In the genomic region with DNA sequence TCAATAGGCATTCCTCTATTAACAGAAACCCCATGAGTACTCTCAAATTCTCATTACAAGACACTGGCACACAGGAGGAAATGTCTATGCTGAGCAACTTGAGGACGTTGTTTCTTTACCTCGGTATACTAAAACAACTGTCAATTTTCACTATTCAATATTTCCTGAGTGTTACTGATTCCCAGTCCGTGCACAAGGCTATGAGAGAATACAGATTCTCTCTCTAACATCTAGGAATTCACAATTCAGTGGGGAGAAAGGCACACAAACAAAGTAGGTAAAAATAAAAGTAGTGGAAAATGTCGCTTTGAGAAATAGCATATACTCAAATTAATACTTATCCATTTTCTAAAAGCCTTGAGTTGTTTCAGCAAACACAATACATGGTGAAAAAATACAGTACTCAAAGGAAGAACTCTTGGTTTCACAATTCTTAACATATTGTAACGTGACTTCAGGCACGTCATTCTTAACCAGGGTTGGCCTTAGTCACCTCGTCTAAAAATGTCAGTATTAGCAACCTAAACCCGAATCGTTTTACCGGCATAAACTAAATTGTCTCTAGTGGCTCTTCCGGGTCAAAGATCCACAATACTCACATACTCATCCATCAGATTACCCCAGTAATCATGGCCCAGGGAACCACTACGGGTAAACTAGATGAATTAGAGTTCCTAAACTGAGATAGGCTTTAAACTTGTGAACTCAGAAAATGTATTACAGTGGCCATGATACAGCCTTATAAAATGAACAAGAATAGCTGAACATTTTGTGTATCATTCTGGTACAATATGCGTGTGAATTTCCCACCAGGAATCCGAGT, we compare ENCODE assay signal across 1 cellular context.
A peak's percentile ranks its signal among the peaks of the same experiment; 100 is the strongest.
TF ChIP-seq lines count a peak whose summit lies in the region.

No MANE protein-coding gene starts in this region.

TF ChIP-seq in K562, 482 proteins besides CTCF, POLR2A, EP300 and RAD21 (continued from another document):
- TF ChIP-seq PTBP1 (IDR thresholded peaks at IDR 0.05; ENCODE audit: low read depth, low read length) (no peak), TCFL5 (CRISPR knock-in tag; conservative IDR thresholded peaks at IDR 0.05) (no peak), BHLHE40 (IDR thresholded peaks at IDR 0.05; ENCODE audit: low read length) (peak; percentile 58; the same call in 1 of the 2 replicates), MAFF (IDR thresholded peaks at IDR 0.05; ENCODE audit: low read length) (no peak), TSC22D4 (tag; IDR thresholded peaks at IDR 0.05) (no peak), L3MBTL2 (IDR thresholded peaks at IDR 0.05) (no peak), JUNB (CRISPR knock-in tag; conservative IDR thresholded peaks at IDR 0.05) (no peak), DPF2 (IDR thresholded peaks at IDR 0.05) (peak; percentile 13; the same call in 1 of the 2 replicates), HDAC3 (IDR thresholded peaks at IDR 0.05; ENCODE audit: borderline replicate concordance, partially characterized antibody) (peak; percentile 25), ZNF707 (CRISPR knock-in tag; conservative IDR thresholded peaks at IDR 0.05) (no peak), TRIM28 (IDR thresholded peaks at IDR 0.05) (no peak), GTF2E2 (tag; IDR thresholded peaks at IDR 0.05) (no peak), ZNF583 (CRISPR knock-in tag; IDR thresholded peaks at IDR 0.05) (no peak), GATA2 (CRISPR knock-in tag; IDR thresholded peaks at IDR 0.05) (no peak), RAD51 (IDR thresholded peaks at IDR 0.05; ENCODE audit: borderline replicate concordance, low read depth) (peak; percentile 8; the same call in 1 of the 2 replicates), RBBP5 (IDR thresholded peaks at IDR 0.05; ENCODE audit: borderline replicate concordance, insufficient read depth, low read length, poor library complexity, severe bottlenecking) (no peak), ZNF197 (CRISPR knock-in tag; IDR thresholded peaks at IDR 0.05; ENCODE audit: low read depth) (no peak), GABPA (tag; conservative IDR thresholded peaks at IDR 0.05; ENCODE audit: low read depth) (peak; percentile 76), ZNF699 (CRISPR knock-in tag; IDR thresholded peaks at IDR 0.05; ENCODE audit: insufficient replicate concordance) (no peak), SMAD3 (CRISPR knock-in tag; conservative IDR thresholded peaks at IDR 0.05) (no peak), RUNX1 (IDR thresholded peaks at IDR 0.05; ENCODE audit: low read depth) (no peak), DEAF1 (CRISPR knock-in tag; IDR thresholded peaks at IDR 0.05) (peak; percentile 31; the same call in 1 of the 2 replicates), ZNF76 (CRISPR knock-in tag; IDR thresholded peaks at IDR 0.05; ENCODE audit: borderline replicate concordance) (no peak), RHOXF2B (CRISPR knock-in tag; conservative IDR thresholded peaks at IDR 0.05) (no peak), RBM39 (optimal IDR thresholded peaks at IDR 0.05; ENCODE audit: low read depth, low read length) (no peak), SMARCB1 (IDR thresholded peaks at IDR 0.05; ENCODE audit: insufficient read length, low read depth) (peak; percentile 34), ZNF263 (CRISPR knock-in tag; IDR thresholded peaks at IDR 0.05; ENCODE audit: borderline replicate concordance) (no peak)
- TF ChIP-seq, protein P1, sequence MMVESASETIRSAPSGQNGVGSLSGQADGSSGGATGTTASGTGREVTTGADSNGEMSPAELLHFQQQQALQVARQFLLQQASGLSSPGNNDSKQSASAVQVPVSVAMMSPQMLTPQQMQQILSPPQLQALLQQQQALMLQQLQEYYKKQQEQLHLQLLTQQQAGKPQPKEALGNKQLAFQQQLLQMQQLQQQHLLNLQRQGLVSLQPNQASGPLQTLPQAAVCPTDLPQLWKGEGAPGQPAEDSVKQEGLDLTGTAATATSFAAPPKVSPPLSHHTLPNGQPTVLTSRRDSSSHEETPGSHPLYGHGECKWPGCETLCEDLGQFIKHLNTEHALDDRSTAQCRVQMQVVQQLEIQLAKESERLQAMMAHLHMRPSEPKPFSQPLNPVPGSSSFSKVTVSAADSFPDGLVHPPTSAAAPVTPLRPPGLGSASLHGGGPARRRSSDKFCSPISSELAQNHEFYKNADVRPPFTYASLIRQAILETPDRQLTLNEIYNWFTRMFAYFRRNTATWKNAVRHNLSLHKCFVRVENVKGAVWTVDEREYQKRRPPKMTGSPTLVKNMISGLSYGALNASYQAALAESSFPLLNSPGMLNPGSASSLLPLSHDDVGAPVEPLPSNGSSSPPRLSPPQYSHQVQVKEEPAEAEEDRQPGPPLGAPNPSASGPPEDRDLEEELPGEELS (CRISPR knock-in tag; IDR thresholded peaks at IDR 0.05; ENCODE audit: borderline replicate concordance): no peak
- TF ChIP-seq, protein P2, sequence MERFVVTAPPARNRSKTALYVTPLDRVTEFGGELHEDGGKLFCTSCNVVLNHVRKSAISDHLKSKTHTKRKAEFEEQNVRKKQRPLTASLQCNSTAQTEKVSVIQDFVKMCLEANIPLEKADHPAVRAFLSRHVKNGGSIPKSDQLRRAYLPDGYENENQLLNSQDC (CRISPR knock-in tag; IDR thresholded peaks at IDR 0.05): 0 out of 2 replicates have a peak, but pooled peaks have one; percentile 15
- TF ChIP-seq, protein P3, sequence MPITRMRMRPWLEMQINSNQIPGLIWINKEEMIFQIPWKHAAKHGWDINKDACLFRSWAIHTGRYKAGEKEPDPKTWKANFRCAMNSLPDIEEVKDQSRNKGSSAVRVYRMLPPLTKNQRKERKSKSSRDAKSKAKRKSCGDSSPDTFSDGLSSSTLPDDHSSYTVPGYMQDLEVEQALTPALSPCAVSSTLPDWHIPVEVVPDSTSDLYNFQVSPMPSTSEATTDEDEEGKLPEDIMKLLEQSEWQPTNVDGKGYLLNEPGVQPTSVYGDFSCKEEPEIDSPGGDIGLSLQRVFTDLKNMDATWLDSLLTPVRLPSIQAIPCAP (CRISPR knock-in tag; IDR thresholded peaks at IDR 0.05; ENCODE audit: borderline replicate concordance): no peak
- TF ChIP-seq, protein P4, sequence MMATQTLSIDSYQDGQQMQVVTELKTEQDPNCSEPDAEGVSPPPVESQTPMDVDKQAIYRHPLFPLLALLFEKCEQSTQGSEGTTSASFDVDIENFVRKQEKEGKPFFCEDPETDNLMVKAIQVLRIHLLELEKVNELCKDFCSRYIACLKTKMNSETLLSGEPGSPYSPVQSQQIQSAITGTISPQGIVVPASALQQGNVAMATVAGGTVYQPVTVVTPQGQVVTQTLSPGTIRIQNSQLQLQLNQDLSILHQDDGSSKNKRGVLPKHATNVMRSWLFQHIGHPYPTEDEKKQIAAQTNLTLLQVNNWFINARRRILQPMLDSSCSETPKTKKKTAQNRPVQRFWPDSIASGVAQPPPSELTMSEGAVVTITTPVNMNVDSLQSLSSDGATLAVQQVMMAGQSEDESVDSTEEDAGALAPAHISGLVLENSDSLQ (IDR thresholded peaks at IDR 0.05): peak; percentile 41
- TF ChIP-seq, protein P5, sequence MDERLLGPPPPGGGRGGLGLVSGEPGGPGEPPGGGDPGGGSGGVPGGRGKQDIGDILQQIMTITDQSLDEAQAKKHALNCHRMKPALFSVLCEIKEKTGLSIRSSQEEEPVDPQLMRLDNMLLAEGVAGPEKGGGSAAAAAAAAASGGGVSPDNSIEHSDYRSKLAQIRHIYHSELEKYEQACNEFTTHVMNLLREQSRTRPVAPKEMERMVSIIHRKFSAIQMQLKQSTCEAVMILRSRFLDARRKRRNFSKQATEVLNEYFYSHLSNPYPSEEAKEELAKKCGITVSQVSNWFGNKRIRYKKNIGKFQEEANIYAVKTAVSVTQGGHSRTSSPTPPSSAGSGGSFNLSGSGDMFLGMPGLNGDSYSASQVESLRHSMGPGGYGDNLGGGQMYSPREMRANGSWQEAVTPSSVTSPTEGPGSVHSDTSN (CRISPR knock-in tag; IDR thresholded peaks at IDR 0.05; ENCODE audit: low read depth): no peak
- TF ChIP-seq, protein P5 (tag; conservative IDR thresholded peaks at IDR 0.05; ENCODE audit: low read depth): no peak
- TF ChIP-seq, protein P6, sequence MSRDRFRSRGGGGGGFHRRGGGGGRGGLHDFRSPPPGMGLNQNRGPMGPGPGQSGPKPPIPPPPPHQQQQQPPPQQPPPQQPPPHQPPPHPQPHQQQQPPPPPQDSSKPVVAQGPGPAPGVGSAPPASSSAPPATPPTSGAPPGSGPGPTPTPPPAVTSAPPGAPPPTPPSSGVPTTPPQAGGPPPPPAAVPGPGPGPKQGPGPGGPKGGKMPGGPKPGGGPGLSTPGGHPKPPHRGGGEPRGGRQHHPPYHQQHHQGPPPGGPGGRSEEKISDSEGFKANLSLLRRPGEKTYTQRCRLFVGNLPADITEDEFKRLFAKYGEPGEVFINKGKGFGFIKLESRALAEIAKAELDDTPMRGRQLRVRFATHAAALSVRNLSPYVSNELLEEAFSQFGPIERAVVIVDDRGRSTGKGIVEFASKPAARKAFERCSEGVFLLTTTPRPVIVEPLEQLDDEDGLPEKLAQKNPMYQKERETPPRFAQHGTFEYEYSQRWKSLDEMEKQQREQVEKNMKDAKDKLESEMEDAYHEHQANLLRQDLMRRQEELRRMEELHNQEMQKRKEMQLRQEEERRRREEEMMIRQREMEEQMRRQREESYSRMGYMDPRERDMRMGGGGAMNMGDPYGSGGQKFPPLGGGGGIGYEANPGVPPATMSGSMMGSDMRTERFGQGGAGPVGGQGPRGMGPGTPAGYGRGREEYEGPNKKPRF (IDR thresholded peaks at IDR 0.05; ENCODE audit: low read depth, low read length): no peak
- TF ChIP-seq, protein P7, sequence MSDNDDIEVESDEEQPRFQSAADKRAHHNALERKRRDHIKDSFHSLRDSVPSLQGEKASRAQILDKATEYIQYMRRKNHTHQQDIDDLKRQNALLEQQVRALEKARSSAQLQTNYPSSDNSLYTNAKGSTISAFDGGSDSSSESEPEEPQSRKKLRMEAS (CRISPR knock-in tag; IDR thresholded peaks at IDR 0.05): no peak
